8 cellular contexts compared by ENCODE assay signal in the genomic region with DNA sequence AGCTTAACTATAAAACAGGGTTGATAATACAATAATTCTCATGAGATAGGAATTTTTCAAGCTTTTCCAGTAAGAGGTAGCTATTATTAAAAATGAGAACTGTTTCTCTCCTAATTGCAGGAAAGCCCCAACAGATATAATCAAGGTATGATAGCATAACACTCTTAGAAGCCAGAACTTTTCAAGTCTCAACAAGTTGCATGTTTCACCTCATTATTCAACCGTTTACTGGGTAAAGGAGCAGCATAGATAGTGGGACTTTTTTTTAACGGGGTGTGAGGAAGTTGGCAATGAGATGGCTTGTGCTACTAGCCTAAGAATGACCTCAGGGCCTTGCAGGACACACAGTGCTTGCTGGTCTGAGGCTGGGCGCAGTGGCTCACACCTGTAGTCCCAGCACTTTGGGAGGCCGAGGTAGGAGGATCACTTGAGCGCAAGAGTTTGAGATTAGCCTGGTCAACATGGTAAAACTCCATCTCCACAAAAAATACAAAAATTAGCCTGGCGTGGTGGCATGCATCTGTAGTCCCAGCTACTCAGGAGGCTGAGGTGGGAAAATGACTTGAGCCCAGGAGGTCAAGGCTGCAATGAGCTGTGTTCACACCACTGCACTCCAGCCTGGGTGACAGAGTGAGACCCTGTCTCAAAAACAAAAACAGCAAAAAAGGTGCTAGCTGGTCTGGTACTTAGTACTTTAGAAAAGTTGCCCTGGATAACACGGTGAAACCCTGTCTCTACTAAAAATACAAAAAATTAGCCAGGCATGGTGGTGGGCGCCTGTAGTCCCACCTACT. TPM values are rescaled to one million over a fixed set of nuclear protein-coding genes. Genes with fewer than 3 reads are reported as not detected.
A peak's percentile ranks its signal among the peaks of the same experiment; 100 is the strongest.
DNase-seq lines count a peak whose midpoint lies in the region; ATAC-seq, FAIRE-seq and TF ChIP-seq lines count a peak whose summit lies in the region.
"Not testable (repeated sequence)": the region's sequence is repeated elsewhere in the genome, so short reads cannot be mapped to it uniquely, and the experiment has no call there.

No MANE protein-coding gene starts in this region.

- not testable (repeated sequence) for DNase-seq in GM18507 (ENCODE audit: extremely low spot score, insufficient read length, low read depth); activated CD4-positive, alpha-beta memory T cell treated with anti-CD3 and anti-CD28 coated beads for 36 hours; GM12878 (ENCODE audit: low read depth, low spot score); esophagus muscularis mucosa (ENCODE audit: extremely low spot score); memory B cell (ENCODE audit: low spot score in 2 of 2); tibial nerve (ENCODE audit: low spot score in 2 of 2)

- SMC1A ChIA-PET in GM12878 (lab: Charles Lee; ENCODE audit: uncharacterized antibody, unreplicated experiment) = interaction anchor here (0.6 to 4.3 kb wide), 10 partner anchors 8 to 456 kb away, joined by 3 to 44 read pairs (median 3); partner anchors contain the start of gene INPP1

- POLR2A ChIA-PET in activated CD4-positive, alpha-beta memory T cell treated with anti-CD3 and anti-CD28 coated beads for 36 hours (lab: Charles Lee) = interaction anchor here (1.7 kb wide), 1 partner anchor 15 kb away, joined by 4 read pairs; no protein-coding TSS in a partner anchor
- POLR2A ChIA-PET in GM12878 (lab: Charles Lee) = interaction anchor here (0.6 to 4.0 kb wide), 4 partner anchors 15 to 632 kb away, joined by 3 to 19 read pairs (median 9); partner anchors contain the start of genes HIBCH and INPP1

- peaks cover 3 to 21% (median 16%) of the 10 kb centered on the region in 3 donors for H3K4me1 Mint-ChIP-seq in IgD-negative memory B cell
- peaks cover 22% of the 10 kb centered on the region for H3K4me1 Mint-ChIP-seq in activated CD4-positive, alpha-beta memory T cell treated with anti-CD3 and anti-CD28 coated beads for 36 hours (ENCODE audit: low read depth)
- H3K4me1 Mint-ChIP-seq in memory B cell = not testable (repeated sequence)

- peak; percentile 78 for ATAC-seq in GM12878
- not testable (repeated sequence) for ATAC-seq in memory B cell (ENCODE audit: low read depth)

- not testable (repeated sequence) for TF ChIP-seq RAD21 in GM12878 (IDR thresholded peaks at IDR 0.05; ENCODE audit: insufficient read depth, low read depth, low read length)

- not testable (repeated sequence) for H3K27me3 Mint-ChIP-seq in IgD-negative memory B cell; activated CD4-positive, alpha-beta memory T cell treated with anti-CD3 and anti-CD28 coated beads for 36 hours; memory B cell

- H3K9ac ChIP-seq in GM12878 (ENCODE audit: control insufficient read depth, insufficient read depth, low read length) = not testable (repeated sequence)

- H3K27ac Mint-ChIP-seq in IgD-negative memory B cell (peak overlapping the region in 2 of 3 donors; percentile 53 to 94), memory B cell (peak overlapping the region; percentile 93)
- H3K27ac Mint-ChIP-seq in activated CD4-positive, alpha-beta memory T cell treated with anti-CD3 and anti-CD28 coated beads for 36 hours = not testable (repeated sequence)

- H3K36me3 Mint-ChIP-seq in IgD-negative memory B cell; activated CD4-positive, alpha-beta memory T cell treated with anti-CD3 and anti-CD28 coated beads for 36 hours; memory B cell: not testable (repeated sequence)

- H3K4me1 ChIP-seq in GM12878 (ENCODE audit: control insufficient read depth, insufficient read depth, low read length) = not testable (repeated sequence)
- H3K4me1 ChIP-seq in esophagus muscularis mucosa (peaks cover 33 to 72% (median 67%) of the 10 kb centered on the region in 4 donors), tibial nerve (peaks cover 0 to 53% (median 7%) of the 10 kb centered on the region in 4 donors)

- not testable (repeated sequence) for H3K36me3 ChIP-seq in GM12878 (ENCODE audit: control insufficient read depth in 2 of 2, insufficient read depth in 2 of 2, low read length in 1 of 2); tibial nerve
- H3K36me3 ChIP-seq in esophagus muscularis mucosa = peaks cover 0 to 27% (median 8%) of the 10 kb centered on the region in 4 donors

- peak; percentile 18 for FAIRE-seq in GM18507 (lab: Jason Lieb, UNC)
- not testable (repeated sequence) for FAIRE-seq in GM12878 (lab: Jason Lieb, UNC)

- H3K27ac ChIP-seq in GM12878 (ENCODE audit: control insufficient read depth, insufficient read depth) = not testable (repeated sequence)
- H3K27ac ChIP-seq in esophagus muscularis mucosa (replicated peaks in 1 of 4) (peak overlapping the region; percentile 74 to 82 (median 75)), skin epidermis (peak overlapping the region in 15 of 21 experiments; percentile 5 to 85 (median 54)), tibial nerve (peak overlapping the region; percentile 39 to 81 (median 70))

- H4K20me1 ChIP-seq in GM12878 (ENCODE audit: control insufficient read depth, insufficient read depth) = not testable (repeated sequence)

- not testable (repeated sequence) for H3K4me3 ChIP-seq in GM12878, skin epidermis, tibial nerve
- peak overlapping the region in 1 of 4 donors; percentile 45 for H3K4me3 ChIP-seq in esophagus muscularis mucosa

- CTCF ChIA-PET in activated CD4-positive, alpha-beta memory T cell treated with anti-CD3 and anti-CD28 coated beads for 36 hours (lab: Charles Lee) = interaction anchor here (0.6 to 1.6 kb wide), 2 partner anchors 11 to 12 kb away, joined by 3 to 6 read pairs; no protein-coding TSS in a partner anchor
- CTCF ChIA-PET in GM12878 (lab: Yijun Ruan, JAX) = interaction anchor here (1.0 to 4.8 kb wide), 5 partner anchors 13 to 203 kb away, joined by 3 to 48 read pairs (median 3); partner anchors contain the start of gene INPP1

- BruUV-seq in GM12878 (replicated peaks; lab: Mats Ljungman, UMichigan) = not testable (repeated sequence)

- WGBS in GM12878 (ENCODE audit: insufficient coverage, insufficient replicate concordance, low lambda C conversion rate, missing lambda C conversion rate) = 67% methylated on average over 8 of the region's 8 CpGs
- WGBS in esophagus muscularis mucosa = 81% methylated on average over 8 of the region's 8 CpGs
- WGBS in tibial nerve, 2 donors = 81 to 88% methylated on average over 8 of the region's 8 CpGs

- intact Hi-C loops in activated CD4-positive, alpha-beta memory T cell treated with anti-CD3 and anti-CD28 coated beads for 36 hours (cut with micrococcal nuclease) = loop anchor here (5.0 kb wide), 1 partner anchor 37 kb away; no protein-coding TSS in a partner anchor
- intact Hi-C loops in GM12878 (cut with micrococcal nuclease; ENCODE audit: unreplicated experiment); esophagus muscularis mucosa (cut with DNase I): not testable (repeated sequence)

- H3K27me3 ChIP-seq in GM12878 (replicated peaks in 1 of 2; ENCODE audit: control insufficient read depth in 2 of 2, insufficient read depth in 2 of 2, low read length in 1 of 2); esophagus muscularis mucosa; tibial nerve: not testable (repeated sequence)

- TF ChIP-seq POLR2A in GM12878 (IDR thresholded peaks at IDR 0.05; ENCODE audit: low read depth, low read length); esophagus muscularis mucosa (IDR thresholded peaks at IDR 0.05; ENCODE audit: low read depth); tibial nerve (IDR thresholded peaks at IDR 0.05): not testable (repeated sequence)

- H3K4me2 ChIP-seq in GM12878 (ENCODE audit: control insufficient read depth, insufficient read depth) = not testable (repeated sequence)

- H3K79me2 ChIP-seq in GM12878 (ENCODE audit: control insufficient read depth, insufficient read depth, low read length) = not testable (repeated sequence)

- not testable (repeated sequence) for H3K9me3 Mint-ChIP-seq in IgD-negative memory B cell; activated CD4-positive, alpha-beta memory T cell treated with anti-CD3 and anti-CD28 coated beads for 36 hours; memory B cell

- RAD21 ChIA-PET in GM12878 (lab: Charles Lee; ENCODE audit: unreplicated experiment) = interaction anchor here (0.9 to 4.0 kb wide), 5 partner anchors 14 to 318 kb away, joined by 3 to 36 read pairs (median 3); partner anchors contain the start of gene INPP1

- in situ Hi-C loops in GM12878 (cut with MboI) = not testable (repeated sequence)

- peak in 1 of 2 experiments; percentile 62; a peak in 1 of 4 replicates for TF ChIP-seq EP300 in GM12878 (IDR thresholded peaks at IDR 0.05; ENCODE audit: borderline replicate concordance in 1 of 2, control insufficient read depth in 1 of 2, low read depth in 2 of 2, low read length in 2 of 2)
- TF ChIP-seq EP300 in esophagus muscularis mucosa (IDR thresholded peaks at IDR 0.05); tibial nerve (IDR thresholded peaks at IDR 0.05): not testable (repeated sequence)

- H3K9me3 ChIP-seq in GM12878 (replicated peaks; ENCODE audit: control insufficient read depth, insufficient read depth, low read length); esophagus muscularis mucosa; tibial nerve: not testable (repeated sequence)

- H2AFZ ChIP-seq in GM12878 (ENCODE audit: control insufficient read depth, low read depth, low read length) = peak overlapping the region; percentile 66

- H3K4me3 Mint-ChIP-seq in IgD-negative memory B cell = peak overlapping the region in 2 of 4 donors; percentile 65 to 75
- H3K4me3 Mint-ChIP-seq in activated CD4-positive, alpha-beta memory T cell treated with anti-CD3 and anti-CD28 coated beads for 36 hours = peak overlapping the region; percentile 83
- H3K4me3 Mint-ChIP-seq in memory B cell = not testable (repeated sequence)

- not testable (repeated sequence) for TF ChIP-seq CTCF in GM12878 (IDR thresholded peaks at IDR 0.05 in 2 of 3, conservative IDR thresholded peaks at IDR 0.05 in 1 of 3; ENCODE audit: control insufficient read depth in 2 of 3, extremely low read depth in 1 of 3, insufficient read depth in 1 of 3, low read depth in 3 of 3, low read length in 3 of 3); esophagus muscularis mucosa (IDR thresholded peaks at IDR 0.05); tibial nerve (IDR thresholded peaks at IDR 0.05)

RNA-seq across cellular contexts. Expression of gene INPP1, which starts 15.5 kb away (rescaled TPM):
- polyA plus RNA-seq in IgD-negative memory B cell (2.7 TPM), GM12878 (2011; rRNA removed) (16.6 and 16.7 TPM in 2 replicates), GM12878 (2014; fragmentation: Illumina TruSeq; extraction: Trizol) (17.9 and 23.6 TPM in 2 replicates), GM12878 (2014; fragmentation: Nextera tagmentation; extraction: Ambion mirVana) (1 to 10 TPM; 3.3 to 8.9 TPM), GM12878 (2014; rRNA removed) (12.3 and 13.2 TPM in 2 replicates), GM12878 (2016; fragmentation: Nextera tagmentation; extraction: Ambion mirVana) (10 to 100 TPM; 13.2 to 13.3 TPM)
- total RNA-seq in activated CD4-positive, alpha-beta memory T cell treated with anti-CD3 and anti-CD28 coated beads for 36 hours = 10 to 100 TPM; 15.8 to 16.3 TPM
- 4.8 and 8.3 TPM in 2 replicates for total RNA-seq in GM12878 (2013; cell fraction: nucleolus; rRNA removed)
- total RNA-seq in GM12878 (2014; rRNA removed) (6.7 and 7.4 TPM in 2 replicates), GM12878 (2014; rRNA removed; fragmentation: Illumina TruSeq; extraction: Trizol) (9.7 and 10.8 TPM in 2 replicates), GM12878 (2021) (9.0 and 9.9 TPM in 2 replicates), esophagus muscularis mucosa (10 to 100 TPM; 17.1 to 23.6 (median 21.0) TPM), tibial nerve (10 to 100 TPM; 14.7 to 21.0 (median 15.8) TPM)
- 5.4 TPM for polyA plus RNA-seq in GM12878 (2011; ENCODE audit: low read depth)
- polyA plus RNA-seq in GM12878 (2011; cell fraction: cytosol; rRNA removed) = 10.1 and 10.2 TPM in 2 replicates
- 14.2 and 18.5 TPM in 2 replicates for polyA plus RNA-seq in GM12878 (2011; cell fraction: nucleus; rRNA removed)
- 6.3 and 7.7 TPM in 2 replicates for polyA plus RNA-seq in GM12878 (2012)
- 5.4 and 6.3 TPM in 2 replicates for polyA minus RNA-seq in GM12878 (2011; rRNA and poly(A)+ RNA removed)
- polyA minus RNA-seq in GM12878 (2011; cell fraction: cytosol; rRNA and poly(A)+ RNA removed) = 4.4 and 5.9 TPM in 2 replicates
- 4.2 and 10.0 TPM in 2 replicates for polyA minus RNA-seq in GM12878 (2011; cell fraction: nucleus; rRNA and poly(A)+ RNA removed)

RNA-seq across cellular contexts. Expression of gene HIBCH, which starts 39.2 kb away (rescaled TPM):
- polyA plus RNA-seq in IgD-negative memory B cell (22.5 TPM), GM12878 (2011; rRNA removed) (40.1 and 66.2 TPM in 2 replicates), GM12878 (2014; fragmentation: Illumina TruSeq; extraction: Trizol) (34.6 and 43.2 TPM in 2 replicates), GM12878 (2014; fragmentation: Nextera tagmentation; extraction: Ambion mirVana) (10 to 100 TPM; 64.6 to 73.8 TPM), GM12878 (2014; rRNA removed) (24.5 and 29.0 TPM in 2 replicates), GM12878 (2016; fragmentation: Nextera tagmentation; extraction: Ambion mirVana) (10 to 100 TPM; 73.8 to 81.0 TPM)
- total RNA-seq in activated CD4-positive, alpha-beta memory T cell treated with anti-CD3 and anti-CD28 coated beads for 36 hours = 10 to 100 TPM; 33.9 to 37.8 TPM
- total RNA-seq in GM12878 (2013; cell fraction: nucleolus; rRNA removed) = 109 and 114 TPM in 2 replicates
- total RNA-seq in GM12878 (2014; rRNA removed) (22.3 and 28.0 TPM in 2 replicates), GM12878 (2014; rRNA removed; fragmentation: Illumina TruSeq; extraction: Trizol) (33.6 and 34.2 TPM in 2 replicates), GM12878 (2021) (28.4 and 29.3 TPM in 2 replicates), esophagus muscularis mucosa (10 to 100 TPM; 12.3 to 20.2 (median 15.5) TPM), tibial nerve (10 to 100 TPM; 15.6 to 19.9 (median 17.8) TPM)
- polyA plus RNA-seq in GM12878 (2011; ENCODE audit: low read depth) = 16.0 TPM
- 9.5 and 10.1 TPM in 2 replicates for polyA plus RNA-seq in GM12878 (2011; cell fraction: cytosol; rRNA removed)
- polyA plus RNA-seq in GM12878 (2011; cell fraction: nucleus; rRNA removed) = 31.6 and 35.0 TPM in 2 replicates
- 21.2 and 21.6 TPM in 2 replicates for polyA plus RNA-seq in GM12878 (2012)
- polyA minus RNA-seq in GM12878 (2011; rRNA and poly(A)+ RNA removed) = 25.7 and 29.2 TPM in 2 replicates
- polyA minus RNA-seq in GM12878 (2011; cell fraction: cytosol; rRNA and poly(A)+ RNA removed) = 6.3 and 7.9 TPM in 2 replicates
- polyA minus RNA-seq in GM12878 (2011; cell fraction: nucleus; rRNA and poly(A)+ RNA removed) = 37.0 and 62.1 TPM in 2 replicates

RNA-seq across cellular contexts. Expression of gene MFSD6, which starts 49.3 kb away (rescaled TPM):
- polyA plus RNA-seq in IgD-negative memory B cell = 10.4 TPM
- 10 to 100 TPM; 34.1 to 37.1 TPM for total RNA-seq in activated CD4-positive, alpha-beta memory T cell treated with anti-CD3 and anti-CD28 coated beads for 36 hours
- total RNA-seq in GM12878 (2013; cell fraction: nucleolus; rRNA removed) = 50.7 and 65.8 TPM in 2 replicates
- total RNA-seq in GM12878 (2014; rRNA removed) = 38.3 and 38.6 TPM in 2 replicates
- 20.6 and 21.5 TPM in 2 replicates for total RNA-seq in GM12878 (2014; rRNA removed; fragmentation: Illumina TruSeq; extraction: Trizol)
- 42.6 and 44.1 TPM in 2 replicates for total RNA-seq in GM12878 (2021)
- polyA plus RNA-seq in GM12878 (2011; ENCODE audit: low read depth) = 12.2 TPM
- 20.9 and 25.8 TPM in 2 replicates for polyA plus RNA-seq in GM12878 (2011; rRNA removed)
- polyA plus RNA-seq in GM12878 (2011; cell fraction: cytosol; rRNA removed) = 19.6 and 22.2 TPM in 2 replicates
- 12.9 and 13.6 TPM in 2 replicates for polyA plus RNA-seq in GM12878 (2011; cell fraction: nucleus; rRNA removed)
- 19.4 and 20.9 TPM in 2 replicates for polyA plus RNA-seq in GM12878 (2012)
- polyA plus RNA-seq in GM12878 (2014; fragmentation: Illumina TruSeq; extraction: Trizol) = 32.2 and 32.5 TPM in 2 replicates
- 10 to 100 TPM in 1 of 2 experiments, 1 to 10 TPM in 1; 6.7 to 10.3 TPM for polyA plus RNA-seq in GM12878 (2014; fragmentation: Nextera tagmentation; extraction: Ambion mirVana)
- polyA plus RNA-seq in GM12878 (2014; rRNA removed) = 26.9 and 29.5 TPM in 2 replicates
- 10 to 100 TPM; 19.5 to 34.4 TPM for polyA plus RNA-seq in GM12878 (2016; fragmentation: Nextera tagmentation; extraction: Ambion mirVana)
- 37.5 and 45.6 TPM in 2 replicates for polyA minus RNA-seq in GM12878 (2011; rRNA and poly(A)+ RNA removed)
- 12.7 and 12.8 TPM in 2 replicates for polyA minus RNA-seq in GM12878 (2011; cell fraction: cytosol; rRNA and poly(A)+ RNA removed)
- 23.7 and 42.4 TPM in 2 replicates for polyA minus RNA-seq in GM12878 (2011; cell fraction: nucleus; rRNA and poly(A)+ RNA removed)
- total RNA-seq in esophagus muscularis mucosa = 100 to 1,000 TPM; 145 to 180 (median 163) TPM
- 10 to 100 TPM; 87.1 to 96.6 (median 92.4) TPM for total RNA-seq in tibial nerve
